8 cellular contexts compared by ENCODE assay signal in the genomic region with DNA sequence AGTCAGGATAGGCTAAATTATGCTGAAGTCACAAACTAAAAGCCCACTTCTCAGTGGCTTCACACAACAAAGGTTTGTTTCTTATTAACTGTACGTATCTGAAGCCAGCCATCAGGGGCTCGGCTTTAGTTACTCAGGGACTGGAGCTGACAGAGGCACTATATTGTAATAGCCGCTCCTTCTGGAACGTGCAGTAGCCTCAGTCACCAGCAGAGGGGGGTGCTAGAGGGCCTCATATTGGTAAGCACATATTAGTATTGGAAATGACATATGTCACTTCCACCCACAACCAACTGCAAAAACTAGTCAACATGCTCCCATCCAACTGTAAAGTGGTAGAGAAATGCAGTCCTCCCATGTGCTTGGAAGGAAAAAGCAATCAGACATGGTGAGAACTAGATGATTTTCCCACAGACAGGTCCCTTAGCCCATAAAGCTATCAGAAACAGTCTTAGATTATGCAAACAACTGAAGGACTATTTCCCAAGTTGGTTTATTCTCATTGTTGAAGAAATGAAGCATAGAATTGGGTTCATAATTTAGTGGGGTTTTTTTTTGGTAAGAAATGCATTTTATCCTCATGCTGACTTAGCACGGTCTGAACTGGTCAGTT.
DNase-seq lines count a peak whose midpoint lies in the region; ATAC-seq, FAIRE-seq and TF ChIP-seq lines count a peak whose summit lies in the region.

No MANE protein-coding gene starts in this region.

- no peaks in the 10 kb centered on the region for H3K9me3 Mint-ChIP-seq in activated T-helper 1 cell treated with anti-CD3 and anti-CD28 coated beads, Interleukin-12 subunit alpha, Interleukin-12 subunit beta, Interleukin-2, Interleukin-4 antibody, amounts not matched to agents 30 ng/mL and 10 ng/mL and 1 ng/mL, durations not matched to agents 14 hours and 24 hours and 36 hours

- no peaks in the 10 kb centered on the region for H3K36me3 Mint-ChIP-seq in activated T-helper 1 cell treated with anti-CD3 and anti-CD28 coated beads, Interleukin-12 subunit alpha, Interleukin-12 subunit beta, Interleukin-2, Interleukin-4 antibody, amounts not matched to agents 30 ng/mL and 10 ng/mL and 1 ng/mL, durations not matched to agents 14 hours and 24 hours and 36 hours (ENCODE audit: low read depth)

- FAIRE-seq in H54 (lab: Jason Lieb, UNC) = no peak

- H3K27ac Mint-ChIP-seq in activated T-helper 1 cell treated with anti-CD3 and anti-CD28 coated beads, Interleukin-12 subunit alpha, Interleukin-12 subunit beta, Interleukin-2, Interleukin-4 antibody, amounts not matched to agents 30 ng/mL and 10 ng/mL and 1 ng/mL, durations not matched to agents 14 hours and 24 hours and 36 hours = no peak overlapping the region

- H3K4me1 Mint-ChIP-seq in activated T-helper 1 cell treated with anti-CD3 and anti-CD28 coated beads, Interleukin-12 subunit alpha, Interleukin-12 subunit beta, Interleukin-2, Interleukin-4 antibody, amounts not matched to agents 30 ng/mL and 10 ng/mL and 1 ng/mL, durations not matched to agents 14 hours and 24 hours and 36 hours (ENCODE audit: low read depth) = no peaks in the 10 kb centered on the region

- intact Hi-C loops in activated T-helper 1 cell treated with anti-CD3 and anti-CD28 coated beads, Interleukin-12 subunit alpha, Interleukin-12 subunit beta, Interleukin-2, Interleukin-4 antibody, amounts not matched to agents 30 ng/mL and 10 ng/mL and 1 ng/mL, durations not matched to agents 14 hours and 24 hours and 36 hours (cut with micrococcal nuclease) = loop anchor here (1.0 kb wide), 2 partner anchors 68 to 147 kb away; no protein-coding TSS in a partner anchor
- intact Hi-C loops in psoas muscle (cut with DNase I) = loop anchor here (2.0 to 10.0 kb wide), 3 partner anchors 147 to 235 kb away; no protein-coding TSS in a partner anchor

- WGBS in psoas muscle, 3 donors = 34 to 39% (median 35%) methylated on average over 5 of the region's 5 CpGs

- TF ChIP-seq CTCF in psoas muscle (IDR thresholded peaks at IDR 0.05) = peak; percentile 79

- peak; percentile 96 for ATAC-seq in GM21515 (IDR thresholded peaks at IDR 0.05; ENCODE audit: unreplicated experiment)
- ATAC-seq in psoas muscle = peak; percentile 71 to 92 (median 84)

- peaks cover 5% of the 10 kb centered on the region for H3K27me3 Mint-ChIP-seq in activated T-helper 1 cell treated with anti-CD3 and anti-CD28 coated beads, Interleukin-12 subunit alpha, Interleukin-12 subunit beta, Interleukin-2, Interleukin-4 antibody, amounts not matched to agents 30 ng/mL and 10 ng/mL and 1 ng/mL, durations not matched to agents 14 hours and 24 hours and 36 hours (ENCODE audit: insufficient read depth)

- no peaks in the 10 kb centered on the region for H3K4me1 ChIP-seq in psoas muscle

- TF ChIP-seq POLR2A in H54 (IDR thresholded peaks at IDR 0.05; ENCODE audit: low read depth, low read length) = no peak

- H3K27ac ChIP-seq in psoas muscle = no peak overlapping the region

- H3K9me3 ChIP-seq in psoas muscle = no peaks in the 10 kb centered on the region

- no peaks in the 10 kb centered on the region for H3K36me3 ChIP-seq in psoas muscle (ENCODE audit: insufficient read depth in 1 of 2, low read depth in 1 of 2)

- H3K4me3 Mint-ChIP-seq in activated T-helper 1 cell treated with anti-CD3 and anti-CD28 coated beads, Interleukin-12 subunit alpha, Interleukin-12 subunit beta, Interleukin-2, Interleukin-4 antibody, amounts not matched to agents 30 ng/mL and 10 ng/mL and 1 ng/mL, durations not matched to agents 14 hours and 24 hours and 36 hours = no peak overlapping the region

- peak; percentile 65 for DNase-seq in ELR (ENCODE audit: low read depth)
- DNase-seq in HS-27A (ENCODE audit: low read depth) = peak; percentile 33
- DNase-seq in OCI-M2 (lab: John Stamatoyannopoulos, UW; ENCODE audit: unreplicated experiment) = peak; percentile 31
- DNase-seq in activated T-helper 1 cell treated with anti-CD3 and anti-CD28 coated beads, Interleukin-12 subunit alpha, Interleukin-12 subunit beta, Interleukin-2, Interleukin-4 antibody, amounts not matched to agents 30 ng/mL and 10 ng/mL and 1 ng/mL, durations not matched to agents 14 hours and 24 hours and 36 hours (ENCODE audit: low spot score) = peak; percentile 35
- peak; percentile 45 for DNase-seq in germinal center (ENCODE audit: low spot score)
- DNase-seq in psoas muscle = peak; percentile 37 to 74
- no peak for DNase-seq in H54 (ENCODE audit: insufficient read length, low spot score)

- H3K4me3 ChIP-seq in psoas muscle = no peak overlapping the region

- no peaks in the 10 kb centered on the region for H3K27me3 ChIP-seq in psoas muscle (ENCODE audit: insufficient read depth in 3 of 3, low read length in 2 of 3)
